In the genomic region with DNA sequence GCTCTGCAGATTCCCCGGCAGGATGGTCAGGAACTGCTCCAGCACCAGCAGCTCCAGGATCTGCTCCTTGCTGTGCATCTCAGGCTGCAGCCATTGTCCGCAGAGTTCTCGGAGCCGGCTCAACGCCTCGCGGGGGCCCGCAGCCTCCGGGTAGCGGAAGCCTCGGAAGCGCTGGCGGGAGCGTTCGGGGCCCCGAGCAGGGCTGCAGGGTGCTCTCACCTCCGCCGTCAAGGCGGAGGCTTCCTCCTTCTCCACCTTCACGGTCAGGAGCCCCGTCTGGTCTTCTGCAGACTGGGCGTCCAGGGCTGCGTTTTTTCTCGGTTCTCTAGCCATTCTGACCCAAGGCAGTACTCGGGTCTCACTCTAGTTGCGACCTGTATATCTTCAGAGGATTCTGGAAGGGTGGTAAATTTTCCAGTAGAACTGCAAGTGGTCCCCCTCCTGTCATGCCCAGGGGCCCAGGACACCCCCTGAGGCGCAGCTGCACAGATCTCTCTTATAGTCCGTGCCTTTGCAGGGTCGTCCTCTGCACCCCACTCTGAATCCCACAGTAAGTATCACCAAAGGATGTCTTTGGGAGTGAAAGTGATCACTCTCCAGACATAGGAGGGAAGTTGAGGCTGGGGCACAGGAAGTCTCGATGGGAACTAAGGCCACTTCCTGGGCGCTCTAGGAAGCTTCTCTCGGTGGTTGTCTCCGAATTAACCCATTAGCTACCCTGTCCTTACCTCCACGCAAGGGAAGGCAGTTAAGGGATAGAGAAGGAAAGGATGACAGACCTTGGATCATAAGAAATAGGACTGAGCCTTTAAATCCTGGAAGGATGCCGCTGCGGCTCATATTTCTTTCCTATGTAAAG, we compare ENCODE assay signal across 8 cellular contexts. TPM values are rescaled to one million over a fixed set of nuclear protein-coding genes. Genes with fewer than 3 reads are reported as not detected.
DNase-seq lines count a peak whose midpoint lies in the region; ATAC-seq and TF ChIP-seq lines count a peak whose summit lies in the region.

ZKSCAN4 (minus strand) TSS at position 622 of the 859 bp plus-strand sequence; CDS start at position 333, 289 bp downstream.

- peak; percentile 89 for DNase-seq in EL
- DNase-seq in H7, result peak; percentile 82
- DNase-seq in NCI-H1048 (lab: John Stamatoyannopoulos, UW), result peak; percentile 46
- peak; percentile 90 for DNase-seq in SK-N-SH
- peak; percentile 69 for DNase-seq in Right ventricle myocardium inferior (ENCODE audit: missing footprints)
- no peak for DNase-seq in osteocyte (ENCODE audit: extremely low spot score, unreplicated experiment)

- no peaks in the 10 kb centered on the region for H3F3A ChIP-seq in SK-N-SH (replicated peaks; ENCODE audit: insufficient read depth)

- H3K4me3 ChIP-seq in H7 (ENCODE audit: insufficient read depth, low read depth, low read length) (peak within 1 kb of the TSS; percentile 77), SK-N-SH (ENCODE audit: low read depth in 2 of 2, low read length in 1 of 2) (peak within 1 kb of the TSS; percentile 93 to 97), thymus (ENCODE audit: low read length) (peak within 1 kb of the TSS; percentile 93)

- TF ChIP-seq CTCF in SK-N-SH (IDR thresholded peaks at IDR 0.05) (no peak), osteocyte (IDR thresholded peaks at IDR 0.05) (no peak)

- no peaks in the 10 kb centered on the region for H3K9me3 Mint-ChIP-seq in activated naive CD8-positive, alpha-beta T cell (ENCODE audit: low read depth)
- no peaks in the 10 kb centered on the region for H3K9me3 Mint-ChIP-seq in osteocyte (ENCODE audit: unreplicated experiment)

- H3K79me2 ChIP-seq in SK-N-SH (ENCODE audit: insufficient read depth), result peaks cover 19% of the 10 kb centered on the region

- H3K4me1 ChIP-seq in SK-N-SH (ENCODE audit: control insufficient read depth in 1 of 2, insufficient read depth in 2 of 2, low read depth in 1 of 2, low read length in 1 of 2) (peaks cover 5 to 12% of the 10 kb centered on the region in 2 experiments; a peak in 3 of 4 replicates), thymus (ENCODE audit: control insufficient read depth, insufficient read depth, low read length) (peaks cover 6% of the 10 kb centered on the region)

- H4K20me1 ChIP-seq in SK-N-SH (ENCODE audit: insufficient read depth), result no peaks in the 10 kb centered on the region

- peak within 1 kb of the TSS; percentile 79 for H3K4me2 ChIP-seq in SK-N-SH

- POLR2A ChIA-PET in SK-N-SH (lab: Yijun Ruan, JAX), result interaction anchor here (0.6 to 3.2 kb wide), 8 partner anchors 15 to 147 kb away, joined by 3 to 29 read pairs (median 6); partner anchors contain the start of genes ZKSCAN8, ZSCAN26 and ZSCAN9

- TF ChIP-seq EP300 in SK-N-SH (IDR thresholded peaks at IDR 0.05; ENCODE audit: borderline replicate concordance in 1 of 2, low read depth in 1 of 2, low read length in 1 of 2), result no peak

- no peaks in the 10 kb centered on the region for H3K9me2 ChIP-seq in SK-N-SH

- no peak for TF ChIP-seq RAD21 in SK-N-SH (IDR thresholded peaks at IDR 0.05; ENCODE audit: low read length)

- H3K27ac ChIP-seq in SK-N-SH (ENCODE audit: low read depth in 2 of 2, low read length in 1 of 2) (peak within 1 kb of the TSS; percentile 41 to 81; a peak in 3 of 4 replicates), thymus (ENCODE audit: low read depth) (peak within 1 kb of the TSS; percentile 73)

- peak within 1 kb of the TSS; percentile 93 for H3K27ac Mint-ChIP-seq in activated naive CD8-positive, alpha-beta T cell
- peak within 1 kb of the TSS; percentile 67 for H3K27ac Mint-ChIP-seq in osteocyte (ENCODE audit: unreplicated experiment)

- peaks cover 3% of the 10 kb centered on the region for H3K36me3 Mint-ChIP-seq in activated naive CD8-positive, alpha-beta T cell
- H3K36me3 Mint-ChIP-seq in osteocyte (ENCODE audit: unreplicated experiment), result peaks cover 16% of the 10 kb centered on the region

- peaks cover 4% of the 10 kb centered on the region for H3K36me3 ChIP-seq in H7 (replicated peaks; ENCODE audit: control insufficient read depth, insufficient read depth, low read length)
- peaks cover 11 to 24% of the 10 kb centered on the region in 2 experiments for H3K36me3 ChIP-seq in SK-N-SH (replicated peaks in 1 of 2; ENCODE audit: control insufficient read depth in 1 of 2, insufficient read depth in 2 of 2, low read length in 1 of 2)
- peaks cover 14% of the 10 kb centered on the region for H3K36me3 ChIP-seq in thymus (ENCODE audit: control insufficient read depth, insufficient read depth)

- H3K9me3 ChIP-seq in SK-N-SH, result no peaks in the 10 kb centered on the region
- no peaks in the 10 kb centered on the region for H3K9me3 ChIP-seq in thymus (ENCODE audit: control insufficient read depth)

- intact Hi-C loops in Right ventricle myocardium inferior (cut with DNase I), result loop anchor here (2.0 kb wide), 2 partner anchors 27 to 103 kb away; partner anchors contain the start of gene ZSCAN9

- H3K9ac ChIP-seq in SK-N-SH, result peak within 1 kb of the TSS; percentile 77

- under 1% methylated on average over 11 of the region's 36 CpGs for WGBS in SK-N-SH (ENCODE audit: low lambda C conversion rate)
- under 1% methylated on average over 35 of the region's 36 CpGs for WGBS in thymus

- H3K27me3 ChIP-seq in H7 (ENCODE audit: control insufficient read depth, insufficient read depth, low read length) (no peaks in the 10 kb centered on the region), SK-N-SH (ENCODE audit: insufficient read depth) (no peaks in the 10 kb centered on the region), thymus (ENCODE audit: control insufficient read depth, insufficient read depth) (no peaks in the 10 kb centered on the region)

- H3K27me3 Mint-ChIP-seq in activated naive CD8-positive, alpha-beta T cell, result no peaks in the 10 kb centered on the region
- H3K27me3 Mint-ChIP-seq in osteocyte (ENCODE audit: unreplicated experiment), result no peaks in the 10 kb centered on the region

- CTCF ChIA-PET in SK-N-SH (lab: Yijun Ruan, JAX), result interaction anchor here (0.9 to 1.5 kb wide), 6 partner anchors 15 to 115 kb away, joined by 3 to 6 read pairs (median 4); partner anchors contain the start of gene ZSCAN26

- peak within 1 kb of the TSS; percentile 92 for H2AFZ ChIP-seq in SK-N-SH (ENCODE audit: low read depth)

- peak; percentile 98 for ATAC-seq in Right ventricle myocardium inferior

- peak within 1 kb of the TSS; percentile 98 for H3K4me3 Mint-ChIP-seq in activated naive CD8-positive, alpha-beta T cell
- H3K4me3 Mint-ChIP-seq in osteocyte (ENCODE audit: unreplicated experiment), result peak within 1 kb of the TSS; percentile 98

- peaks cover 40% of the 10 kb centered on the region for H3K4me1 Mint-ChIP-seq in activated naive CD8-positive, alpha-beta T cell (ENCODE audit: low read depth)
- peaks cover 21% of the 10 kb centered on the region for H3K4me1 Mint-ChIP-seq in osteocyte (ENCODE audit: unreplicated experiment)

TF ChIP-seq in SK-N-SH, 30 proteins besides CTCF, POLR2A, EP300 and RAD21 (continues in another document):
- TF ChIP-seq POLR2AphosphoS5 (IDR thresholded peaks at IDR 0.05; ENCODE audit: low read depth, low read length), result peak; percentile 80
- TF ChIP-seq GABPA (IDR thresholded peaks at IDR 0.05; ENCODE audit: low read depth), result peak; percentile 98
- TF ChIP-seq MEF2A (IDR thresholded peaks at IDR 0.05; ENCODE audit: borderline replicate concordance, low read depth), result no peak
- TF ChIP-seq SIN3A (IDR thresholded peaks at IDR 0.05; ENCODE audit: borderline replicate concordance, low read depth, low read length), result peak; percentile 16; the same call in 1 of the 2 replicates
- TF ChIP-seq, protein P1, sequence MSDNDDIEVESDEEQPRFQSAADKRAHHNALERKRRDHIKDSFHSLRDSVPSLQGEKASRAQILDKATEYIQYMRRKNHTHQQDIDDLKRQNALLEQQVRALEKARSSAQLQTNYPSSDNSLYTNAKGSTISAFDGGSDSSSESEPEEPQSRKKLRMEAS (IDR thresholded peaks at IDR 0.05; ENCODE audit: low read depth), result peak; percentile 56; the same call in 1 of the 2 replicates
- peak; percentile 88 for TF ChIP-seq CHD2 (IDR thresholded peaks at IDR 0.05; ENCODE audit: low read length, partially characterized antibody)
- no peak; the same call in 1 of the 2 replicates for TF ChIP-seq SMC3 (IDR thresholded peaks at IDR 0.05; ENCODE audit: low read depth, low read length)
- TF ChIP-seq TCF12 (IDR thresholded peaks at IDR 0.05), result no peak
- 0 out of 2 replicates have a peak, but pooled peaks have one; percentile 23 for TF ChIP-seq FOXJ3 (CRISPR knock-in tag; IDR thresholded peaks at IDR 0.05)
- TF ChIP-seq ZBTB33 (IDR thresholded peaks at IDR 0.05; ENCODE audit: borderline replicate concordance, low read depth), result peak; percentile 66; the same call in 1 of the 2 replicates
- TF ChIP-seq NFIC (IDR thresholded peaks at IDR 0.05; ENCODE audit: borderline replicate concordance), result no peak
- peak; percentile 43; the same call in 1 of the 2 replicates for TF ChIP-seq MXI1 (IDR thresholded peaks at IDR 0.05; ENCODE audit: low read depth, low read length)
- TF ChIP-seq ELF1 (IDR thresholded peaks at IDR 0.05), result peak; percentile 89

RNA-seq across cellular contexts. Expression of gene ZKSCAN4, which starts in this region (rescaled TPM):
- total RNA-seq in H7 (2014; rRNA removed; shearing (Covaris generic)), result 5.6 and 6.7 TPM in 2 replicates
- 2.9 and 3.5 TPM in 2 replicates for polyA plus RNA-seq in SK-N-SH (2012; rRNA removed)
- 2.5 and 3.3 TPM in 2 replicates for polyA plus RNA-seq in SK-N-SH (2012; cell fraction: cytosol; rRNA removed)
- polyA plus RNA-seq in SK-N-SH (2012; cell fraction: nucleus; rRNA removed), result 3.9 and 5.5 TPM in 2 replicates
- total RNA-seq in Right ventricle myocardium inferior, result 2.5 TPM
- total RNA-seq in osteocyte, result 7.2 and 8.0 TPM in 2 replicates
- 8.6 TPM for polyA plus RNA-seq in thymus
